1 cellular context compared by ENCODE assay signal in genomic region chr1:226349081-226349480, GRCh38.
TF ChIP-seq lines count a peak whose summit lies in the region.

No MANE protein-coding gene starts in this region.

TF ChIP-seq in GM12878, 131 proteins besides CTCF, POLR2A, EP300 and RAD21 (continued from another document):
- TF ChIP-seq KDM1A (IDR thresholded peaks at IDR 0.05; ENCODE audit: borderline replicate concordance) (no peak), STAT1 (conservative IDR thresholded peaks at IDR 0.05) (no peak), ATF7 (IDR thresholded peaks at IDR 0.05; ENCODE audit: low read depth) (no peak), ELK1 (IDR thresholded peaks at IDR 0.05; ENCODE audit: low read depth, low read length) (no peak), POU2F2 (IDR thresholded peaks at IDR 0.05; ENCODE audit: borderline replicate concordance, low read depth, low read length) (no peak), MEF2B (IDR thresholded peaks at IDR 0.05; ENCODE audit: partially characterized antibody, poor library complexity, severe bottlenecking) (no peak), MLLT1 (IDR thresholded peaks at IDR 0.05) (no peak), IRF5 (IDR thresholded peaks at IDR 0.05; ENCODE audit: borderline replicate concordance) (no peak), SUZ12 (IDR thresholded peaks at IDR 0.05; ENCODE audit: unreplicated experiment) (no peak), MXI1 (IDR thresholded peaks at IDR 0.05; ENCODE audit: low read depth, low read length) (no peak), SIN3A (IDR thresholded peaks at IDR 0.05; ENCODE audit: low read depth, low read length) (no peak), CREM (IDR thresholded peaks at IDR 0.05; ENCODE audit: low read depth) (no peak), ZNF687 (IDR thresholded peaks at IDR 0.05) (no peak), CBX3 (IDR thresholded peaks at IDR 0.05; ENCODE audit: borderline replicate concordance, low read depth) (no peak), ZNF207 (IDR thresholded peaks at IDR 0.05; ENCODE audit: borderline replicate concordance) (no peak), SMC3 (IDR thresholded peaks at IDR 0.05; ENCODE audit: borderline replicate concordance, low read length) (no peak)
TF ChIP-seq in GM12878: peak in this region for 0.
